1 cellular context compared by ENCODE assay signal in genomic region chr17:4939804-4940624, GRCh38.
TF ChIP-seq lines count a peak whose summit lies in the region.

TSS of gene RNF167 (plus strand) at chr17:4940268. CDS start at chr17:4940910, 642 bp downstream.
TSS of gene SLC25A11 (minus strand) at chr17:4940046. CDS start at chr17:4939910, 136 bp downstream.

TF ChIP-seq in K562, 482 proteins besides CTCF, POLR2A, EP300 and RAD21 (continued from another document):
- TF ChIP-seq CUX1 (CRISPR knock-in tag; IDR thresholded peaks at IDR 0.05) (no peak), MTA1 (IDR thresholded peaks at IDR 0.05; ENCODE audit: borderline replicate concordance) (no peak), MAFK (IDR thresholded peaks at IDR 0.05; ENCODE audit: low read length) (no peak), ZNF644 (tag; IDR thresholded peaks at IDR 0.05; ENCODE audit: low read depth) (peak; percentile 66; the same call in 1 of the 2 replicates), SRSF3 (IDR thresholded peaks at IDR 0.05; ENCODE audit: insufficient read depth, low read length) (no peak), ZNF384 (IDR thresholded peaks at IDR 0.05; ENCODE audit: low read depth, low read length) (no peak), SMARCC2 (IDR thresholded peaks at IDR 0.05; ENCODE audit: low read depth) (no peak), THAP12 (CRISPR knock-in tag; IDR thresholded peaks at IDR 0.05) (peak; percentile 49; the same call in 1 of the 2 replicates), SAFB2 (IDR thresholded peaks at IDR 0.05; ENCODE audit: borderline replicate concordance, low read depth, low read length, severe bottlenecking) (no peak), CREB3L1 (IDR thresholded peaks at IDR 0.05; ENCODE audit: borderline replicate concordance, low read depth) (peak; percentile 98), CBFB (CRISPR knock-in tag; IDR thresholded peaks at IDR 0.05) (no peak)
